8 cellular contexts compared by ENCODE assay signal in the genomic region with DNA sequence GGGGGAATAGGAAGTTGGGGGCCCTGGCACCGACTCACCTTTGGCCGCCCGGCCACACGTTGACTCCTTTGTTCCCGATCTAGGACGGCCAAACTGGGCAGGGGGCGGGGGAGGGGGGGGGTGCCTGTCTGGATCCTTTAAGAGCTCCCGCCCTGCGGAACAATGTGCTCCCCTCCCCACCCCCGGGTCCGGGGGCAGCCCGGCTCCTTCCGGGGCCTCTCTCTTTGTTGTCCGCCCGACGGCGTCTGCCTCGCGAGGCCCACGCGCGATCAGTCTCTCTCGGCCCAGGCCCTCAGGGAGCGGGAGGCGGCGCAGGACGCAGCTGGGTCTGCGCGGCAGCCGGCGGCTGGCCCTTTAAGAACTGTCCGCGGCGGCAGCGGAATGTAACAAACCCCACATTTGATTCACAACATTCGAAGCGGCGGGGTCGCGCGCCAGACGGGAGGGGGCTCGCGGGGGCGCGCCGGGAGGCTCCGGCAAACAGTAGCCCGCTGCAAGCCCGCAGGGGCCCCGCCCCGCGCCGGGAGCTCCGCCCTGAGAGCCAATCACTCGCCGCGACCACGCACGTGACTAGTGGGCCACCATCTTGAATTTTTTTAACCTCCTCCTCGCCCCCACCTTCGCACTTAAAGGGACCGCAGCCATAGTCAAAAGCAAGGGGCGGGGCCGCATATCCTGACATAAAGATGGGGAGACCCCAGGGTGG. TPM values are rescaled to one million over a fixed set of nuclear protein-coding genes. Genes with fewer than 3 reads are reported as not detected.
DNase-seq lines count a peak whose midpoint lies in the region; ATAC-seq and TF ChIP-seq lines count a peak whose summit lies in the region.

A gene (minus strand): TSS at position 501 of the 706 bp plus-strand sequence. CDS start 4,930 bp downstream, outside the sequence.

- peak within 1 kb of the TSS; percentile 92 to 95 for H3K4me3 ChIP-seq in prostate gland
- H3K4me3 ChIP-seq in urinary bladder (ENCODE audit: low read depth, low read length): peak within 1 kb of the TSS; percentile 60

- H3K36me3 ChIP-seq in prostate gland (no peaks in the 10 kb centered on the region), urinary bladder (ENCODE audit: insufficient read depth) (peaks cover under 1% of the 10 kb centered on the region)

- ATAC-seq in GM18499 (IDR thresholded peaks at IDR 0.05; ENCODE audit: insufficient read depth, unreplicated experiment) (peak; percentile 31), HG02943 (IDR thresholded peaks at IDR 0.05; ENCODE audit: low read depth, unreplicated experiment) (peak; percentile 54), T-helper 17 cell (peak; percentile 74), left ventricle myocardium superior (peak; percentile 86)

- H3K27me3 ChIP-seq in prostate gland (replicated peaks; ENCODE audit: insufficient read depth): no peaks in the 10 kb centered on the region

- H3K9me3 ChIP-seq in T-helper 17 cell (ENCODE audit: control insufficient read depth, low read length, poor library complexity, severe bottlenecking) (no peaks in the 10 kb centered on the region), prostate gland (no peaks in the 10 kb centered on the region)

- peak within 1 kb of the TSS; percentile 99 for H3K27ac Mint-ChIP-seq in T-helper 17 cell

- no peaks in the 10 kb centered on the region for H3K27me3 Mint-ChIP-seq in T-helper 17 cell

- H3K4me1 Mint-ChIP-seq in T-helper 17 cell: peaks cover 62% of the 10 kb centered on the region

- intact Hi-C loops in left ventricle myocardium superior (cut with micrococcal nuclease) (no loop called here), prostate gland (cut with DNase I) (loop anchor here (2.0 to 5.0 kb wide), 2 partner anchors 88 to 120 kb away; a partner anchor contains a TSS)

- TF ChIP-seq CTCF in prostate gland (IDR thresholded peaks at IDR 0.05): no peak

- H3K4me1 ChIP-seq in prostate gland (replicated peaks): peaks cover 14% of the 10 kb centered on the region
- no peaks in the 10 kb centered on the region for H3K4me1 ChIP-seq in urinary bladder (ENCODE audit: insufficient read depth)

- H3K4me3 Mint-ChIP-seq in T-helper 17 cell: peak within 1 kb of the TSS; percentile 97

- H3K27ac ChIP-seq in prostate gland: peak within 1 kb of the TSS; percentile 98
- H3K27ac ChIP-seq in urinary bladder (ENCODE audit: low read depth): peak within 1 kb of the TSS; percentile 92

- DNase-seq in NCI-H187 (lab: John Stamatoyannopoulos, UW) (peak; percentile 91 to 96), T-helper 17 cell (peak; percentile 98 to 99 (median 99)), amygdala (lab: John Stamatoyannopoulos, UW) (peak; percentile 90 to 99 (median 97)), left ventricle myocardium superior (peak; percentile 99), prostate gland (ENCODE audit: low spot score) (peak; percentile 97)

- peak; percentile 88 for TF ChIP-seq POLR2A in prostate gland (IDR thresholded peaks at IDR 0.05)

- under 1% methylated on average over 43 of the region's 65 CpGs for WGBS in prostate gland
- WGBS in urinary bladder: under 1% methylated on average over 65 of the region's 65 CpGs

- H3K36me3 Mint-ChIP-seq in T-helper 17 cell (ENCODE audit: low read depth): peaks cover 3% of the 10 kb centered on the region

RNA-seq across cellular contexts. Expression of the gene that starts here (rescaled TPM):
- total RNA-seq in T-helper 17 cell: 100 to 1,000 TPM; 228 to 288 TPM
- total RNA-seq in left ventricle myocardium superior: 32.4 TPM
- 10 to 100 TPM; 26.4 to 43.3 TPM for total RNA-seq in prostate gland
- 8.1 TPM for total RNA-seq in urinary bladder
- polyA plus RNA-seq in urinary bladder: 25.8 TPM

Comparison
In these comparisons a context has a peak if more than half of its experiments do, and no peak if none do; other contexts are left out.
1. Peak in every context shown above with its lines: DNase-seq, ATAC-seq, H3K4me3 ChIP-seq and H3K27ac ChIP-seq.
2. ATAC-seq: peak in every context shown above with its lines; median percentile 86 in left ventricle myocardium superior; 74 in T-helper 17 cell; 54 in HG02943; 31 in GM18499.